Comparison of ENCODE assay signal across 1 cellular context in genomic region chr12:57521475-57522018, GRCh38.
TF ChIP-seq lines count a peak whose summit lies in the region.

No MANE protein-coding gene starts in this region.

TF ChIP-seq in IMR-90, 13 proteins besides CTCF, POLR2A, EP300 and RAD21:
- TF ChIP-seq FOS (IDR thresholded peaks at IDR 0.05; ENCODE audit: low read depth, low read length) (no peak), MXI1 (IDR thresholded peaks at IDR 0.05; ENCODE audit: borderline replicate concordance, low read depth, low read length) (no peak), CHD1 (IDR thresholded peaks at IDR 0.05; ENCODE audit: low read depth, low read length) (no peak), RFX5 (IDR thresholded peaks at IDR 0.05; ENCODE audit: low read depth, low read length) (no peak), BHLHE40 (IDR thresholded peaks at IDR 0.05; ENCODE audit: low read depth, low read length) (no peak), USF2 (IDR thresholded peaks at IDR 0.05; ENCODE audit: low read depth, low read length) (no peak), ELK1 (IDR thresholded peaks at IDR 0.05; ENCODE audit: borderline replicate concordance, low read depth, low read length) (no peak), MAFK (IDR thresholded peaks at IDR 0.05; ENCODE audit: low read depth, low read length) (no peak), RCOR1 (IDR thresholded peaks at IDR 0.05; ENCODE audit: insufficient replicate concordance, low read length) (no peak), MAZ (IDR thresholded peaks at IDR 0.05; ENCODE audit: borderline replicate concordance, low read depth, low read length) (no peak), CEBPB (IDR thresholded peaks at IDR 0.05; ENCODE audit: low read depth, low read length) (no peak), NFE2L2 (IDR thresholded peaks at IDR 0.05; ENCODE audit: low read depth, low read length) (no peak), SMC3 (IDR thresholded peaks at IDR 0.05; ENCODE audit: low read depth, low read length) (no peak)
